ENCODE assay signal across 1 cellular context in the genomic region with DNA sequence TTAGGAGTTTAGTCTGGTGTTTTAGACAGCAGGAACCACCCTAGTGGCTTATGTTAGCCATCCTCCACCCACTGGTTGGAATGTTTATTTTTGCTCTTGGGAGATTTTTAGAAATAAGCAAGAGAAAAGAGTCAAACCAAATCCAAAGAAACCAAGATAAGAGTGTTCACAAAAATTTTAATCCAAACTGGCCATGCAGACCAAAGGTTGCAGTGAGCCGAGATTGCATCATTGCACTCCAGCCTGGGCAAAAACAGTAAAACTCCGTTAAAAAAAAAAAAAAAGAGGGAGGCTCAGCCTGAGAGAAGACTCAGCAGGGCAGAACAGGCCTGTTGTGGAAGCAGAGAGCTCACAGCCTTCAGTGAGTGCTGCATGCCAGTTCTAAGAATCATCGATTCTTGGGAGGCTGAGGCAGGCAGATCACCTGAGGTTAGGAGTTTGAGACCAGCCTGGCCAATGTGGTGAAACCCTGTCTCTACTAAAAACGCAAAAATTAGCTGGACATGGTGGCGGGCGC.
TF ChIP-seq lines count a peak whose summit lies in the region.

No MANE protein-coding gene starts in this region.

TF ChIP-seq in K562, 482 proteins besides CTCF, POLR2A, EP300 and RAD21:
- TF ChIP-seq, protein P1, sequence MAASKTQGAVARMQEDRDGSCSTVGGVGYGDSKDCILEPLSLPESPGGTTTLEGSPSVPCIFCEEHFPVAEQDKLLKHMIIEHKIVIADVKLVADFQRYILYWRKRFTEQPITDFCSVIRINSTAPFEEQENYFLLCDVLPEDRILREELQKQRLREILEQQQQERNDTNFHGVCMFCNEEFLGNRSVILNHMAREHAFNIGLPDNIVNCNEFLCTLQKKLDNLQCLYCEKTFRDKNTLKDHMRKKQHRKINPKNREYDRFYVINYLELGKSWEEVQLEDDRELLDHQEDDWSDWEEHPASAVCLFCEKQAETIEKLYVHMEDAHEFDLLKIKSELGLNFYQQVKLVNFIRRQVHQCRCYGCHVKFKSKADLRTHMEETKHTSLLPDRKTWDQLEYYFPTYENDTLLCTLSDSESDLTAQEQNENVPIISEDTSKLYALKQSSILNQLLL (CRISPR knock-in tag; IDR thresholded peaks at IDR 0.05; ENCODE audit: borderline replicate concordance): no peak
- TF ChIP-seq, protein P2, sequence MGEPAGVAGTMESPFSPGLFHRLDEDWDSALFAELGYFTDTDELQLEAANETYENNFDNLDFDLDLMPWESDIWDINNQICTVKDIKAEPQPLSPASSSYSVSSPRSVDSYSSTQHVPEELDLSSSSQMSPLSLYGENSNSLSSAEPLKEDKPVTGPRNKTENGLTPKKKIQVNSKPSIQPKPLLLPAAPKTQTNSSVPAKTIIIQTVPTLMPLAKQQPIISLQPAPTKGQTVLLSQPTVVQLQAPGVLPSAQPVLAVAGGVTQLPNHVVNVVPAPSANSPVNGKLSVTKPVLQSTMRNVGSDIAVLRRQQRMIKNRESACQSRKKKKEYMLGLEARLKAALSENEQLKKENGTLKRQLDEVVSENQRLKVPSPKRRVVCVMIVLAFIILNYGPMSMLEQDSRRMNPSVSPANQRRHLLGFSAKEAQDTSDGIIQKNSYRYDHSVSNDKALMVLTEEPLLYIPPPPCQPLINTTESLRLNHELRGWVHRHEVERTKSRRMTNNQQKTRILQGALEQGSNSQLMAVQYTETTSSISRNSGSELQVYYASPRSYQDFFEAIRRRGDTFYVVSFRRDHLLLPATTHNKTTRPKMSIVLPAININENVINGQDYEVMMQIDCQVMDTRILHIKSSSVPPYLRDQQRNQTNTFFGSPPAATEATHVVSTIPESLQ (CRISPR knock-in tag; IDR thresholded peaks at IDR 0.05): no peak
- TF ChIP-seq ATF3 (IDR thresholded peaks at IDR 0.05) (peak; percentile 91), ATF3 (CRISPR knock-in tag; conservative IDR thresholded peaks at IDR 0.05) (no peak), L3MBTL2 (IDR thresholded peaks at IDR 0.05) (0 out of 2 replicates have a peak, but pooled peaks have one; percentile 15), FOXJ3 (CRISPR knock-in tag; IDR thresholded peaks at IDR 0.05) (no peak), CEBPG (CRISPR knock-in tag; IDR thresholded peaks at IDR 0.05) (peak; percentile 76), CEBPG (tag; conservative IDR thresholded peaks at IDR 0.05 in 1 of 2, IDR thresholded peaks at IDR 0.05 in 1 of 2) (peak; percentile 87 to 93), ATF7 (IDR thresholded peaks at IDR 0.05) (peak; percentile 73), MYNN (IDR thresholded peaks at IDR 0.05) (no peak), MYNN (CRISPR knock-in tag; IDR thresholded peaks at IDR 0.05) (no peak), ATF4 (CRISPR knock-in tag; IDR thresholded peaks at IDR 0.05) (no peak), JUND (IDR thresholded peaks at IDR 0.05; ENCODE audit: borderline replicate concordance, low read depth, low read length) (peak; percentile 17; the same call in 1 of the 2 replicates), JUND (tag; IDR thresholded peaks at IDR 0.05; ENCODE audit: borderline replicate concordance, low read depth, low read length) (no peak), CHCHD3 (CRISPR knock-in tag; IDR thresholded peaks at IDR 0.05) (no peak), CEBPB (tag; IDR thresholded peaks at IDR 0.05) (peak; percentile 71), BRD9 (IDR thresholded peaks at IDR 0.05; ENCODE audit: low read depth, partially characterized antibody) (no peak), GABPB1 (CRISPR knock-in tag; IDR thresholded peaks at IDR 0.05) (no peak), HEY1 (CRISPR knock-in tag; IDR thresholded peaks at IDR 0.05; ENCODE audit: borderline replicate concordance) (no peak), ZNF384 (IDR thresholded peaks at IDR 0.05; ENCODE audit: low read depth, low read length) (peak; percentile 88), ZNF184 (CRISPR knock-in tag; IDR thresholded peaks at IDR 0.05) (no peak), MEF2D (tag; conservative IDR thresholded peaks at IDR 0.05; ENCODE audit: low read depth) (no peak), ZBTB40 (IDR thresholded peaks at IDR 0.05) (peak; percentile 69), ZBTB40 (CRISPR knock-in tag; IDR thresholded peaks at IDR 0.05) (no peak)
